Comparison of ENCODE assay signal across 9 cellular contexts in genomic region chr5:72996632-72997031, GRCh38.
"Had no signal": no experiment of that assay in that cellular context is flagged by ENCODE, and none has a peak within 500 bp of the region (broad histone marks: within the 10 kb centered on the region; RNA-seq: fewer than 3 reads in every experiment).

No MANE protein-coding gene starts in this region.

- ATAC-seq: HCT116 had no signal

- FAIRE-seq: H1, H54 had no signal

- H3K9ac ChIP-seq: GM23248 had no signal

- H3K4me3 ChIP-seq: GM23248, HAP-1 had no signal

- H3K9me3 ChIP-seq: HAP-1 had no signal

- DNase-seq: GM23248, HFFc6, IMR-90, KBM-7 had no signal

- H2AFZ ChIP-seq: GM23248 had no signal

- H3K27ac ChIP-seq: GM23248, HL-60 had no signal

- H3K36me3 ChIP-seq: HAP-1 had no signal

- H3K4me1 ChIP-seq: HAP-1 had no signal
